1 cellular context compared by ENCODE assay signal in genomic region chr15:89814112-89814742, GRCh38.
TF ChIP-seq lines count a peak whose summit lies in the region.

No MANE protein-coding gene starts in this region.

TF ChIP-seq in HepG2, 621 proteins besides CTCF, POLR2A, EP300 and RAD21 (continues in another document):
- no peak for TF ChIP-seq ZNF276 (CRISPR knock-in tag; IDR thresholded peaks at IDR 0.05; ENCODE audit: low read depth)
- TF ChIP-seq ZNF263 (CRISPR knock-in tag; IDR thresholded peaks at IDR 0.05) = peak; percentile 73
- no peak for TF ChIP-seq ZNF234 (CRISPR knock-in tag; conservative IDR thresholded peaks at IDR 0.05)
- TF ChIP-seq ZNF274 (CRISPR knock-in tag; IDR thresholded peaks at IDR 0.05) = no peak
- 0 out of 2 replicates have a peak, but pooled peaks have one; percentile 64 for TF ChIP-seq ZNF383 (CRISPR knock-in tag; IDR thresholded peaks at IDR 0.05; ENCODE audit: borderline replicate concordance)
- peak; percentile 37; the same call in 1 of the 2 replicates for TF ChIP-seq SALL1 (CRISPR knock-in tag; IDR thresholded peaks at IDR 0.05)
- TF ChIP-seq HINFP (CRISPR knock-in tag; IDR thresholded peaks at IDR 0.05; ENCODE audit: low read depth) = no peak
- no peak for TF ChIP-seq BHLHE40 (IDR thresholded peaks at IDR 0.05; ENCODE audit: low read length)
- no peak for TF ChIP-seq USF2 (IDR thresholded peaks at IDR 0.05; ENCODE audit: low read depth, low read length)
- TF ChIP-seq USF2 (CRISPR knock-in tag; IDR thresholded peaks at IDR 0.05; ENCODE audit: borderline replicate concordance) = no peak; the same call in 1 of the 2 replicates
- no peak for TF ChIP-seq ZNF609 (CRISPR knock-in tag; IDR thresholded peaks at IDR 0.05; ENCODE audit: borderline replicate concordance)
- TF ChIP-seq HHEX (CRISPR knock-in tag; IDR thresholded peaks at IDR 0.05) = no peak
- TF ChIP-seq ETV5 (CRISPR knock-in tag; IDR thresholded peaks at IDR 0.05; ENCODE audit: borderline replicate concordance) = no peak
- TF ChIP-seq HNF1A (IDR thresholded peaks at IDR 0.05; ENCODE audit: low read depth) = no peak
- TF ChIP-seq HNF1A (CRISPR knock-in tag; IDR thresholded peaks at IDR 0.05; ENCODE audit: borderline replicate concordance) = no peak
- no peak for TF ChIP-seq SP4 (CRISPR knock-in tag; IDR thresholded peaks at IDR 0.05)
- no peak for TF ChIP-seq ZNF292 (CRISPR knock-in tag; IDR thresholded peaks at IDR 0.05; ENCODE audit: borderline replicate concordance, low read depth)
- TF ChIP-seq ZSCAN5A (CRISPR knock-in tag; IDR thresholded peaks at IDR 0.05; ENCODE audit: borderline replicate concordance) = no peak
- no peak for TF ChIP-seq KAT7 (CRISPR knock-in tag; IDR thresholded peaks at IDR 0.05; ENCODE audit: borderline replicate concordance)
- TF ChIP-seq KMT2A (CRISPR knock-in tag; IDR thresholded peaks at IDR 0.05) = 0 out of 2 replicates have a peak, but pooled peaks have one; percentile 32
- no peak; the same call in 1 of the 2 replicates for TF ChIP-seq ZBTB20 (CRISPR knock-in tag; IDR thresholded peaks at IDR 0.05; ENCODE audit: borderline replicate concordance, low read depth)
- TF ChIP-seq HIVEP1 (CRISPR knock-in tag; IDR thresholded peaks at IDR 0.05) = no peak
- TF ChIP-seq MZF1 (CRISPR knock-in tag; IDR thresholded peaks at IDR 0.05; ENCODE audit: borderline replicate concordance) = no peak
- no peak for TF ChIP-seq E2F1 (CRISPR knock-in tag; IDR thresholded peaks at IDR 0.05)
- no peak for TF ChIP-seq ZNF230 (CRISPR knock-in tag; IDR thresholded peaks at IDR 0.05)
- TF ChIP-seq ZUFSP (CRISPR knock-in tag; IDR thresholded peaks at IDR 0.05; ENCODE audit: borderline replicate concordance) = no peak
- 0 out of 2 replicates have a peak, but pooled peaks have one; percentile 18 for TF ChIP-seq ZBTB7B (CRISPR knock-in tag; IDR thresholded peaks at IDR 0.05)
- no peak for TF ChIP-seq ZNF430 (CRISPR knock-in tag; IDR thresholded peaks at IDR 0.05)
- no peak for TF ChIP-seq SMAD1 (CRISPR knock-in tag; IDR thresholded peaks at IDR 0.05; ENCODE audit: borderline replicate concordance, low read depth)
- no peak for TF ChIP-seq RFX1 (IDR thresholded peaks at IDR 0.05)
- TF ChIP-seq ZBTB43 (CRISPR knock-in tag; conservative IDR thresholded peaks at IDR 0.05) = no peak
- TF ChIP-seq RFX5 (IDR thresholded peaks at IDR 0.05; ENCODE audit: low read depth, low read length) = no peak
- no peak for TF ChIP-seq NR2F6 (IDR thresholded peaks at IDR 0.05)
- TF ChIP-seq NR2F6 (CRISPR knock-in tag; IDR thresholded peaks at IDR 0.05) = no peak
- no peak for TF ChIP-seq MXD4 (CRISPR knock-in tag; IDR thresholded peaks at IDR 0.05)
- peak in 1 of 2 experiments; percentile 56; a peak in 2 of 4 replicates for TF ChIP-seq HMGXB4 (CRISPR knock-in tag; IDR thresholded peaks at IDR 0.05; ENCODE audit: borderline replicate concordance in 1 of 2, low read depth in 1 of 2)
